In genomic region chr16:57209780-57210179, GRCh38 we compare ENCODE assay signal across 6 cellular contexts.
"Had no signal": no experiment of that assay in that cellular context is flagged by ENCODE, and none has a peak within 500 bp of the region (broad histone marks: within the 10 kb centered on the region; RNA-seq: fewer than 3 reads in every experiment).

No MANE protein-coding gene starts in this region.

- H3K27ac Mint-ChIP-seq: IgD-negative memory B cell had no signal

- DNase-seq: IMR-90, KBM-7 had no signal

- H3K4me3 ChIP-seq: K562 had no signal

- H3K4me1 Mint-ChIP-seq: IgD-negative memory B cell had no signal

- H3K4me3 Mint-ChIP-seq: IgD-negative memory B cell had no signal

- ATAC-seq: K562 had no signal

- FAIRE-seq: HTR-8/SVneo, K562 had no signal

- H3K27ac ChIP-seq: HL-60 had no signal

- H3K27me3 Mint-ChIP-seq: IgD-negative memory B cell had no signal
